Comparison of ENCODE assay signal across 19 cellular contexts in genomic region chr11:7060828-7061227, GRCh38. TPM values are rescaled to one million over a fixed set of nuclear protein-coding genes. Genes with fewer than 3 reads are reported as not detected.
DNase-seq lines count a peak whose midpoint lies in the region; FAIRE-seq and TF ChIP-seq lines count a peak whose summit lies in the region.
"Had no signal": no experiment of that assay in that cellular context is flagged by ENCODE, and none has a peak within 500 bp of the region (broad histone marks: within the 10 kb centered on the region; RNA-seq: fewer than 3 reads in every experiment).

No MANE protein-coding gene starts in this region.

- no peak overlapping the region for H3K4me3 ChIP-seq in bronchial epithelial cell (ENCODE audit: low read depth, low read length)
- H3K4me3 ChIP-seq in effector memory CD4-positive, alpha-beta T cell (ENCODE audit: insufficient read depth, low read depth, low read length, poor library complexity, severe bottlenecking) = no peak overlapping the region
- H3K4me3 ChIP-seq: psoas muscle, tibial artery had no signal

- no peak for TF ChIP-seq CTCF in HFFc6 (IDR thresholded peaks at IDR 0.05)
- no peak for TF ChIP-seq CTCF in bronchial epithelial cell (IDR thresholded peaks at IDR 0.05; ENCODE audit: insufficient read depth, low read length, severe bottlenecking)

- DNase-seq in AG08396 (ENCODE audit: low spot score) (peak; percentile 63), HFFc6 (peak; percentile 77), bronchial epithelial cell (ENCODE audit: low read depth) (peak; percentile 3), kidney glomerular epithelial cell (lab: John Stamatoyannopoulos, UW) (peak; percentile 42), NCI-H748 treated with DMSO at 0.1 percent for 48 hours (lab: John Stamatoyannopoulos, UW) (no peak), SIG-M5 treated with dmso at 0.1 percent for 504 hours (lab: John Stamatoyannopoulos, UW; ENCODE audit: unreplicated experiment) (no peak), NCI-H1694 treated with DMSO at 0.1 percent for 48 hours (lab: John Stamatoyannopoulos, UW) (no peak)
- DNase-seq in effector memory CD4-positive, alpha-beta T cell = no peak
- DNase-seq: activated CD4-positive, alpha-beta T cell treated with anti-CD3 and anti-CD28 coated beads for 48 hours; natural killer cell; NCI-H1092; NK-92 treated with Interleukin-12 subunit alpha and Interleukin-12 subunit beta, amount 100 ng/mL, for 24 hours; psoas muscle; SHP77; tibial artery had no signal

- no peak overlapping the region for H3K27ac ChIP-seq in effector memory CD4-positive, alpha-beta T cell (ENCODE audit: insufficient read depth, low read length, poor library complexity, severe bottlenecking)
- H3K27ac ChIP-seq: epithelial cell of prostate, psoas muscle, tibial artery had no signal

- no peaks in the 10 kb centered on the region for H3K4me1 ChIP-seq in effector memory CD4-positive, alpha-beta T cell (ENCODE audit: control insufficient read depth, insufficient read depth, low read length, poor library complexity, severe bottlenecking)
- H3K4me1 ChIP-seq: psoas muscle, tibial artery had no signal

- H3K9me3 ChIP-seq in effector memory CD4-positive, alpha-beta T cell (ENCODE audit: control insufficient read depth, low read length) = no peaks in the 10 kb centered on the region
- H3K9me3 ChIP-seq: psoas muscle, tibial artery had no signal

- H3K27me3 Mint-ChIP-seq in HFFc6 (ENCODE audit: insufficient read depth) = no peaks in the 10 kb centered on the region; the same call in 1 of the 2 replicates

- no peaks in the 10 kb centered on the region for H3K27me3 ChIP-seq in bronchial epithelial cell (ENCODE audit: control insufficient read depth, insufficient read depth, low read length)
- H3K27me3 ChIP-seq in effector memory CD4-positive, alpha-beta T cell (replicated peaks; ENCODE audit: control insufficient read depth, insufficient read depth, low read length, poor library complexity, severe bottlenecking) = no peaks in the 10 kb centered on the region
- H3K27me3 ChIP-seq: tibial artery had no signal

- no peak for FAIRE-seq in bronchial epithelial cell (lab: Jason Lieb, UNC)

- H3K9me3 Mint-ChIP-seq in HFFc6 = 0 out of 2 replicates have a peak, but pooled peaks cover 2% of the 10 kb centered on the region
- H3K9me3 Mint-ChIP-seq: activated naive CD4-positive, alpha-beta T cell treated with anti-CD3 and anti-CD28 coated beads, Interleukin-2, amount 50 U/mL, for 72 hours had no signal

- no peaks in the 10 kb centered on the region for H3K4me1 Mint-ChIP-seq in HFFc6 (ENCODE audit: low read depth)
- H3K4me1 Mint-ChIP-seq: natural killer cell had no signal

- no peak overlapping the region for H3K27ac Mint-ChIP-seq in HFFc6
- H3K27ac Mint-ChIP-seq: activated naive CD4-positive, alpha-beta T cell treated with anti-CD3 and anti-CD28 coated beads, Interleukin-2, amount 50 U/mL, for 72 hours; natural killer cell had no signal

- H3K36me3 Mint-ChIP-seq in HFFc6 (ENCODE audit: low read depth) = no peaks in the 10 kb centered on the region
- H3K36me3 Mint-ChIP-seq: activated naive CD4-positive, alpha-beta T cell treated with anti-CD3 and anti-CD28 coated beads, Interleukin-2, amount 50 U/mL, for 72 hours; natural killer cell had no signal

- no peak overlapping the region for H3K4me3 Mint-ChIP-seq in HFFc6
- H3K4me3 Mint-ChIP-seq: natural killer cell had no signal

- H3K36me3 ChIP-seq in bronchial epithelial cell (ENCODE audit: control insufficient read depth, insufficient read depth, low read length) = no peaks in the 10 kb centered on the region
- no peaks in the 10 kb centered on the region for H3K36me3 ChIP-seq in effector memory CD4-positive, alpha-beta T cell (ENCODE audit: control insufficient read depth, insufficient read depth, low read length)
- H3K36me3 ChIP-seq: tibial artery had no signal

RNA-seq across cellular contexts. Expression of gene RBMXL2, which starts 28.0 kb away (rescaled TPM):
- not detected for total RNA-seq in HFFc6 (2021; fragmentation: NEBNext Ultra II Directional; extraction: Animal tissue kit (Norgen Biotek cat#: 25700))
- total RNA-seq in bronchial epithelial cell = not detected in 2 replicates
- total RNA-seq: activated naive CD4-positive, alpha-beta T cell treated with anti-CD3 and anti-CD28 coated beads, Interleukin-2, amount 50 U/mL, for 72 hours; chondrocyte; lower leg skin; natural killer cell; psoas muscle had no signal

RNA-seq across cellular contexts. Expression of gene NLRP14, which starts 40.5 kb away (rescaled TPM):
- total RNA-seq in HFFc6 (2021; fragmentation: NEBNext Ultra II Directional; extraction: Animal tissue kit (Norgen Biotek cat#: 25700)) = under 1 TPM in 1 of 6 experiments, not detected in 5; 0.06 TPM
- under 0.01 and 0.13 TPM in 2 replicates for total RNA-seq in bronchial epithelial cell
- total RNA-seq: natural killer cell had no signal

RNA-seq across cellular contexts. Expression of gene ZNF214, which starts 40.7 kb away (rescaled TPM):
- 1 to 10 TPM in 5 of 6 experiments, under 1 TPM in 1; 0.85 to 2.0 (median 1.7) TPM for total RNA-seq in HFFc6 (2021; fragmentation: NEBNext Ultra II Directional; extraction: Animal tissue kit (Norgen Biotek cat#: 25700))
- total RNA-seq in bronchial epithelial cell = 2.6 and 3.2 TPM in 2 replicates
- total RNA-seq: activated naive CD4-positive, alpha-beta T cell treated with anti-CD3 and anti-CD28 coated beads, Interleukin-2, amount 50 U/mL, for 72 hours; natural killer cell had no signal

Comparison
In these comparisons a context has a peak if more than half of its experiments do, and no peak if none do; other contexts are left out.
1. DNase-seq: peak in AG08396 (single experiment), HFFc6 (single experiment), bronchial epithelial cell (single experiment) and kidney glomerular epithelial cell (single experiment); none in NCI-H748 treated with DMSO at 0.1 percent for 48 hours (single experiment), effector memory CD4-positive, alpha-beta T cell (0 of 3), SIG-M5 treated with dmso at 0.1 percent for 504 hours (single experiment) and NCI-H1694 treated with DMSO at 0.1 percent for 48 hours (single experiment).